ENCODE assay signal across 8 cellular contexts in genomic region chr17:76671123-76671911, GRCh38. TPM values are rescaled to one million over a fixed set of nuclear protein-coding genes. Genes with fewer than 3 reads are reported as not detected.
DNase-seq lines count a peak whose midpoint lies in the region; ATAC-seq, FAIRE-seq and TF ChIP-seq lines count a peak whose summit lies in the region.

No MANE protein-coding gene starts in this region.

- CTCF ChIA-PET in HepG2 (lab: Yijun Ruan, JAX; ENCODE audit: low intra/inter-chr PET ratio, low total read pairs): no interaction called here

- peak; percentile 99 for FAIRE-seq in HepG2 (lab: Jason Lieb, UNC)

- H3K27ac ChIP-seq in HepG2 (ENCODE audit: extremely low read length, insufficient read depth, low read length): peak overlapping the region; percentile 83

- in situ Hi-C loops in HepG2 (cut with HindIII; ENCODE audit: extremely low pct_ligation_motif_present, low pct_unique_long_range_greater_than_20kb): no loop called here

- H3K27me3 ChIP-seq in HepG2 (ENCODE audit: control insufficient read depth in 1 of 2, insufficient read depth in 2 of 2, low read length in 2 of 2): no peaks in the 10 kb centered on the region; a peak in 1 of 5 replicates

- ATAC-seq in GM19438 (IDR thresholded peaks at IDR 0.05; ENCODE audit: low read depth, unreplicated experiment): peak; percentile 98
- peak; percentile 96 for ATAC-seq in HG03571 (IDR thresholded peaks at IDR 0.05; ENCODE audit: unreplicated experiment)
- ATAC-seq in HepG2: peak; percentile 93

- H3K9ac ChIP-seq in HepG2 (ENCODE audit: insufficient read depth, low read depth, low read length): peak overlapping the region; percentile 82

- TF ChIP-seq CTCF in HepG2 (CRISPR knock-in tag; IDR thresholded peaks at IDR 0.05): peak; percentile 46; the same call in 1 of the 2 replicates

- TSS peak; percentile 86 for BruUV-seq in HepG2 (replicated peaks; lab: Mats Ljungman, UMichigan)

- H4K20me1 ChIP-seq in HepG2 (ENCODE audit: insufficient read depth, low read length): no peaks in the 10 kb centered on the region

- peak; percentile 34; the same call in 1 of the 2 replicates for TF ChIP-seq RAD21 in HepG2 (CRISPR knock-in tag; IDR thresholded peaks at IDR 0.05)

- TF ChIP-seq EP300 in HepG2 (IDR thresholded peaks at IDR 0.05; ENCODE audit: low read depth in 2 of 2, low read length in 2 of 2) (no peak; a peak in 1 of 4 replicates), HepG2 (CRISPR knock-in tag; IDR thresholded peaks at IDR 0.05; ENCODE audit: borderline replicate concordance) (peak; percentile 52; the same call in 1 of the 2 replicates)

- peak overlapping the region; percentile 66 to 83 (median 80) for H3K4me3 ChIP-seq in HepG2 (replicated peaks in 1 of 3; ENCODE audit: insufficient read depth in 1 of 3, low read depth in 2 of 3, low read length in 3 of 3)

- POLR2A ChIA-PET in HepG2 (lab: Yijun Ruan, JAX): interaction anchor here (0.5 to 3.2 kb wide), 46 partner anchors 9 to 642 kb away, joined by 3 to 30 read pairs (median 5); partner anchors contain the start of genes JMJD6, METTL23, MFSD11 and RHBDF2

- H3K4me1 ChIP-seq in HepG2 (ENCODE audit: insufficient read depth, low read length): peaks cover 54% of the 10 kb centered on the region

- H2AFZ ChIP-seq in HepG2 (ENCODE audit: low read length): peak overlapping the region; percentile 30

- H3K36me3 ChIP-seq in HepG2 (replicated peaks in 1 of 2; ENCODE audit: control insufficient read depth in 1 of 2, insufficient read depth in 2 of 2, low read length in 2 of 2): no peaks in the 10 kb centered on the region

- DNase-seq in CD1c-positive myeloid dendritic cell (ENCODE audit: extremely low spot score) (peak; percentile 100), NCI-H774 (lab: John Stamatoyannopoulos, UW) (peak; percentile 100), dermis microvascular lymphatic vessel endothelial cell (ENCODE audit: low read depth in 2 of 2) (peak; percentile 100), HepG2 (ENCODE audit: low spot score) (peak; percentile 100)
- peak; percentile 99 for DNase-seq in activated CD4-positive, alpha-beta T cell treated with anti-CD3 and anti-CD28 coated beads, Interleukin-2, amount 50 U/mL, for 48 hours
- peak; percentile 97 to 99 for DNase-seq in stimulated activated CD4-positive, alpha-beta T cell treated with anti-CD3 and anti-CD28 coated beads, Interleukin-2, amount 100 ng/mL, for 48 hours

- H3K79me2 ChIP-seq in HepG2 (ENCODE audit: insufficient read depth, low read length): no peaks in the 10 kb centered on the region

- WGBS in HepG2 (ENCODE audit: low lambda C conversion rate): 0% methylated on average over 23 of the region's 32 CpGs

- intact Hi-C loops in HepG2 (cut with micrococcal nuclease; ENCODE audit: unreplicated experiment): loop anchor here (5.0 kb wide), 1 partner anchor 149 kb away; no protein-coding TSS in a partner anchor

- H3K4me2 ChIP-seq in HepG2 (ENCODE audit: low read depth, low read length): peak overlapping the region; percentile 95

- no peaks in the 10 kb centered on the region for H3K9me3 ChIP-seq in HepG2 (ENCODE audit: low read length)

- peak; percentile 80 to 83 for TF ChIP-seq POLR2A in HepG2 (IDR thresholded peaks at IDR 0.05; ENCODE audit: insufficient read depth in 1 of 2, low read depth in 2 of 2, low read length in 2 of 2)

RNA-seq across cellular contexts. Expression of gene ST6GALNAC1, which starts 27.8 kb away (rescaled TPM):
- total RNA-seq in dermis microvascular lymphatic vessel endothelial cell (not detected in 2 replicates), HepG2 (2016; rRNA removed; fragmentation: Illumina TruSeq; extraction: Trizol) (not detected in 2 replicates)
- total RNA-seq in HepG2 (2016; cell fraction: cytosol; rRNA removed; fragmentation: Illumina TruSeq; extraction: Trizol; ENCODE audit: low read depth): not detected in 2 replicates
- total RNA-seq in HepG2 (2016; cell fraction: insoluble cytoplasmic fraction; rRNA removed; fragmentation: Illumina TruSeq; extraction: Trizol): not detected in 2 replicates
- not detected in 2 replicates for total RNA-seq in HepG2 (2016; cell fraction: membrane; rRNA removed; fragmentation: Illumina TruSeq; extraction: Trizol)
- total RNA-seq in HepG2 (2016; cell fraction: nucleus; rRNA removed; fragmentation: Illumina TruSeq; extraction: Trizol): not detected in 2 replicates
- not detected in 2 replicates for polyA plus RNA-seq in HepG2 (2011; rRNA removed)
- not detected in 2 replicates for polyA plus RNA-seq in HepG2 (2011; cell fraction: cytosol; rRNA removed)
- not detected in 2 replicates for polyA plus RNA-seq in HepG2 (2011; cell fraction: nucleus; rRNA removed)
- not detected in 2 replicates for polyA plus RNA-seq in HepG2 (2012)
- not detected in 2 replicates for polyA plus RNA-seq in HepG2 (2016; cell fraction: cytosol; fragmentation: Illumina TruSeq; extraction: Trizol; ENCODE audit: low read depth)
- not detected in 2 replicates for polyA plus RNA-seq in HepG2 (2016; cell fraction: insoluble cytoplasmic fraction; fragmentation: Illumina TruSeq; extraction: Trizol; ENCODE audit: low read depth)
- not detected in 2 replicates for polyA plus RNA-seq in HepG2 (2016; cell fraction: membrane; fragmentation: Illumina TruSeq; extraction: Trizol; ENCODE audit: low read depth)
- not detected in 2 replicates for polyA plus RNA-seq in HepG2 (2016; cell fraction: nucleus; fragmentation: Illumina TruSeq; extraction: Trizol; ENCODE audit: insufficient read depth, low read depth)
- polyA minus RNA-seq in HepG2 (2011; rRNA and poly(A)+ RNA removed; ENCODE audit: low replicate concordance): 0.36 and 9.8 TPM in 2 replicates
- not detected in 2 replicates for polyA minus RNA-seq in HepG2 (2011; cell fraction: cytosol; rRNA and poly(A)+ RNA removed)
- polyA minus RNA-seq in HepG2 (2011; cell fraction: nucleus; rRNA and poly(A)+ RNA removed): not detected in 2 replicates

RNA-seq across cellular contexts. Expression of gene MXRA7, which starts 39.4 kb away (rescaled TPM):
- 140 and 141 TPM in 2 replicates for total RNA-seq in dermis microvascular lymphatic vessel endothelial cell
- 28.0 and 44.8 TPM in 2 replicates for total RNA-seq in HepG2 (2016; rRNA removed; fragmentation: Illumina TruSeq; extraction: Trizol)
- total RNA-seq in HepG2 (2016; cell fraction: cytosol; rRNA removed; fragmentation: Illumina TruSeq; extraction: Trizol; ENCODE audit: low read depth): 22.8 and 24.5 TPM in 2 replicates
- 30.0 and 44.9 TPM in 2 replicates for total RNA-seq in HepG2 (2016; cell fraction: insoluble cytoplasmic fraction; rRNA removed; fragmentation: Illumina TruSeq; extraction: Trizol)
- total RNA-seq in HepG2 (2016; cell fraction: membrane; rRNA removed; fragmentation: Illumina TruSeq; extraction: Trizol): 51.0 and 58.7 TPM in 2 replicates
- total RNA-seq in HepG2 (2016; cell fraction: nucleus; rRNA removed; fragmentation: Illumina TruSeq; extraction: Trizol): 30.0 and 37.9 TPM in 2 replicates
- polyA plus RNA-seq in HepG2 (2011; rRNA removed): 112 and 139 TPM in 2 replicates
- polyA plus RNA-seq in HepG2 (2011; cell fraction: cytosol; rRNA removed): 75.0 and 131 TPM in 2 replicates
- 36.3 and 45.0 TPM in 2 replicates for polyA plus RNA-seq in HepG2 (2011; cell fraction: nucleus; rRNA removed)
- polyA plus RNA-seq in HepG2 (2012): 131 and 138 TPM in 2 replicates
- 36.6 and 41.1 TPM in 2 replicates for polyA plus RNA-seq in HepG2 (2016; cell fraction: cytosol; fragmentation: Illumina TruSeq; extraction: Trizol; ENCODE audit: low read depth)
- 37.7 and 42.0 TPM in 2 replicates for polyA plus RNA-seq in HepG2 (2016; cell fraction: insoluble cytoplasmic fraction; fragmentation: Illumina TruSeq; extraction: Trizol; ENCODE audit: low read depth)
- 56.2 and 59.4 TPM in 2 replicates for polyA plus RNA-seq in HepG2 (2016; cell fraction: membrane; fragmentation: Illumina TruSeq; extraction: Trizol; ENCODE audit: low read depth)
- 59.5 and 60.5 TPM in 2 replicates for polyA plus RNA-seq in HepG2 (2016; cell fraction: nucleus; fragmentation: Illumina TruSeq; extraction: Trizol; ENCODE audit: insufficient read depth, low read depth)
- polyA minus RNA-seq in HepG2 (2011; rRNA and poly(A)+ RNA removed; ENCODE audit: low replicate concordance): 21.9 and 76.0 TPM in 2 replicates
- polyA minus RNA-seq in HepG2 (2011; cell fraction: cytosol; rRNA and poly(A)+ RNA removed): 38.4 and 70.8 TPM in 2 replicates
- 18.8 and 29.5 TPM in 2 replicates for polyA minus RNA-seq in HepG2 (2011; cell fraction: nucleus; rRNA and poly(A)+ RNA removed)

RNA-seq across cellular contexts. Expression of gene JMJD6, which starts 55.1 kb away (rescaled TPM):
- 11.7 and 15.7 TPM in 2 replicates for total RNA-seq in dermis microvascular lymphatic vessel endothelial cell
- 41.0 and 49.1 TPM in 2 replicates for total RNA-seq in HepG2 (2016; rRNA removed; fragmentation: Illumina TruSeq; extraction: Trizol)
- 9.7 and 10.0 TPM in 2 replicates for total RNA-seq in HepG2 (2016; cell fraction: cytosol; rRNA removed; fragmentation: Illumina TruSeq; extraction: Trizol; ENCODE audit: low read depth)
- 41.7 and 48.0 TPM in 2 replicates for total RNA-seq in HepG2 (2016; cell fraction: insoluble cytoplasmic fraction; rRNA removed; fragmentation: Illumina TruSeq; extraction: Trizol)
- total RNA-seq in HepG2 (2016; cell fraction: membrane; rRNA removed; fragmentation: Illumina TruSeq; extraction: Trizol): 15.3 and 17.9 TPM in 2 replicates
- total RNA-seq in HepG2 (2016; cell fraction: nucleus; rRNA removed; fragmentation: Illumina TruSeq; extraction: Trizol): 24.8 and 26.0 TPM in 2 replicates
- polyA plus RNA-seq in HepG2 (2011; rRNA removed): 33.6 and 36.0 TPM in 2 replicates
- polyA plus RNA-seq in HepG2 (2011; cell fraction: cytosol; rRNA removed): 25.2 and 31.5 TPM in 2 replicates
- polyA plus RNA-seq in HepG2 (2011; cell fraction: nucleus; rRNA removed): 43.8 and 48.7 TPM in 2 replicates
- polyA plus RNA-seq in HepG2 (2012): 37.4 and 57.9 TPM in 2 replicates
- polyA plus RNA-seq in HepG2 (2016; cell fraction: cytosol; fragmentation: Illumina TruSeq; extraction: Trizol; ENCODE audit: low read depth): 7.4 and 7.7 TPM in 2 replicates
- 47.9 and 48.6 TPM in 2 replicates for polyA plus RNA-seq in HepG2 (2016; cell fraction: insoluble cytoplasmic fraction; fragmentation: Illumina TruSeq; extraction: Trizol; ENCODE audit: low read depth)
- polyA plus RNA-seq in HepG2 (2016; cell fraction: membrane; fragmentation: Illumina TruSeq; extraction: Trizol; ENCODE audit: low read depth): 11.8 and 11.9 TPM in 2 replicates
- polyA plus RNA-seq in HepG2 (2016; cell fraction: nucleus; fragmentation: Illumina TruSeq; extraction: Trizol; ENCODE audit: insufficient read depth, low read depth): 37.6 and 45.3 TPM in 2 replicates
- polyA minus RNA-seq in HepG2 (2011; rRNA and poly(A)+ RNA removed; ENCODE audit: low replicate concordance): 14.9 and 21.3 TPM in 2 replicates
- 13.4 and 16.7 TPM in 2 replicates for polyA minus RNA-seq in HepG2 (2011; cell fraction: cytosol; rRNA and poly(A)+ RNA removed)
- 10.3 and 15.4 TPM in 2 replicates for polyA minus RNA-seq in HepG2 (2011; cell fraction: nucleus; rRNA and poly(A)+ RNA removed)

RNA-seq across cellular contexts. Expression of gene METTL23, which starts 55.3 kb away (rescaled TPM):
- total RNA-seq in dermis microvascular lymphatic vessel endothelial cell (17.5 and 22.1 TPM in 2 replicates), HepG2 (2016; rRNA removed; fragmentation: Illumina TruSeq; extraction: Trizol) (39.7 and 39.9 TPM in 2 replicates)
- 13.8 and 15.1 TPM in 2 replicates for total RNA-seq in HepG2 (2016; cell fraction: cytosol; rRNA removed; fragmentation: Illumina TruSeq; extraction: Trizol; ENCODE audit: low read depth)
- 40.1 and 40.8 TPM in 2 replicates for total RNA-seq in HepG2 (2016; cell fraction: insoluble cytoplasmic fraction; rRNA removed; fragmentation: Illumina TruSeq; extraction: Trizol)
- 23.4 and 26.9 TPM in 2 replicates for total RNA-seq in HepG2 (2016; cell fraction: membrane; rRNA removed; fragmentation: Illumina TruSeq; extraction: Trizol)
- total RNA-seq in HepG2 (2016; cell fraction: nucleus; rRNA removed; fragmentation: Illumina TruSeq; extraction: Trizol): 28.8 and 32.4 TPM in 2 replicates
- polyA plus RNA-seq in HepG2 (2011; rRNA removed): 85.4 and 104 TPM in 2 replicates
- 54.2 and 65.9 TPM in 2 replicates for polyA plus RNA-seq in HepG2 (2011; cell fraction: cytosol; rRNA removed)
- polyA plus RNA-seq in HepG2 (2011; cell fraction: nucleus; rRNA removed): 68.9 and 70.3 TPM in 2 replicates
- 49.3 and 49.6 TPM in 2 replicates for polyA plus RNA-seq in HepG2 (2012)
- 16.6 and 18.6 TPM in 2 replicates for polyA plus RNA-seq in HepG2 (2016; cell fraction: cytosol; fragmentation: Illumina TruSeq; extraction: Trizol; ENCODE audit: low read depth)
- 45.5 and 51.2 TPM in 2 replicates for polyA plus RNA-seq in HepG2 (2016; cell fraction: insoluble cytoplasmic fraction; fragmentation: Illumina TruSeq; extraction: Trizol; ENCODE audit: low read depth)
- 22.2 and 23.6 TPM in 2 replicates for polyA plus RNA-seq in HepG2 (2016; cell fraction: membrane; fragmentation: Illumina TruSeq; extraction: Trizol; ENCODE audit: low read depth)
- polyA plus RNA-seq in HepG2 (2016; cell fraction: nucleus; fragmentation: Illumina TruSeq; extraction: Trizol; ENCODE audit: insufficient read depth, low read depth): 60.8 and 67.8 TPM in 2 replicates
- 23.4 and 37.2 TPM in 2 replicates for polyA minus RNA-seq in HepG2 (2011; rRNA and poly(A)+ RNA removed; ENCODE audit: low replicate concordance)
- 17.2 and 17.6 TPM in 2 replicates for polyA minus RNA-seq in HepG2 (2011; cell fraction: cytosol; rRNA and poly(A)+ RNA removed)
- polyA minus RNA-seq in HepG2 (2011; cell fraction: nucleus; rRNA and poly(A)+ RNA removed): 17.6 and 22.6 TPM in 2 replicates

Comparison
In these comparisons a context has a peak if more than half of its experiments do, and no peak if none do; other contexts are left out.
1. Peak in every context shown above with its lines: DNase-seq, ATAC-seq, H3K4me3 ChIP-seq and H3K27ac ChIP-seq.